ENCODE assay signal across 23 cellular contexts in genomic region chr6:13201336-13201735, GRCh38.
DNase-seq lines count a peak whose midpoint lies in the region; ATAC-seq and TF ChIP-seq lines count a peak whose summit lies in the region.
"Had no signal": no experiment of that assay in that cellular context is flagged by ENCODE, and none has a peak within 500 bp of the region (broad histone marks: within the 10 kb centered on the region; RNA-seq: fewer than 3 reads in every experiment).

No MANE protein-coding gene starts in this region.

- BruUV-seq in IMR-90 (replicated peaks; lab: Mats Ljungman, UMichigan), result no TSS peak

- H3K36me3 ChIP-seq in IMR-90 (ENCODE audit: control insufficient read depth, insufficient read depth, low read length) (no peaks in the 10 kb centered on the region), neutrophil (no peaks in the 10 kb centered on the region), SK-N-SH (replicated peaks in 1 of 2; ENCODE audit: control insufficient read depth in 1 of 2, insufficient read depth in 2 of 2, low read length in 1 of 2) (no peaks in the 10 kb centered on the region)
- H3K36me3 ChIP-seq: BE2C, BLaER1 had no signal

- H4K20me1 ChIP-seq in IMR-90 (ENCODE audit: insufficient read depth, low read length) (no peaks in the 10 kb centered on the region), SK-N-SH (ENCODE audit: insufficient read depth) (no peaks in the 10 kb centered on the region)
- H4K20me1 ChIP-seq: BLaER1 had no signal

- no peak overlapping the region for H3K27ac Mint-ChIP-seq in immature natural killer cell
- H3K27ac Mint-ChIP-seq: CD14-positive monocyte; CD4-positive, alpha-beta memory T cell; CD4-positive, CD25-positive, alpha-beta regulatory T cell; CD8-positive, alpha-beta memory T cell had no signal

- no peak overlapping the region for H3K18ac ChIP-seq in IMR-90 (ENCODE audit: low read depth, low read length)

- CTCF ChIA-PET in IMR-90 (lab: Yijun Ruan, JAX) (no interaction called here), SK-N-SH (lab: Yijun Ruan, JAX) (no interaction called here)

- no peak for ATAC-seq in IMR-90 (ENCODE audit: low read depth)
- ATAC-seq: GM12878 had no signal

- no peak for TF ChIP-seq CTCF in IMR-90 (conservative IDR thresholded peaks at IDR 0.05; ENCODE audit: low read depth, low read length)
- no peak for TF ChIP-seq CTCF in neutrophil (IDR thresholded peaks at IDR 0.05)
- no peak for TF ChIP-seq CTCF in SK-N-SH (IDR thresholded peaks at IDR 0.05)

- no peaks in the 10 kb centered on the region for H3K36me3 Mint-ChIP-seq in immature natural killer cell
- H3K36me3 Mint-ChIP-seq: CD4-positive, alpha-beta memory T cell; CD4-positive, CD25-positive, alpha-beta regulatory T cell; CD8-positive, alpha-beta memory T cell had no signal

- intact Hi-C loops in IMR-90 (cut with micrococcal nuclease), result no loop called here

- no peak overlapping the region for H2AK5ac ChIP-seq in IMR-90 (ENCODE audit: low read depth, low read length)

- POLR2A ChIA-PET in IMR-90 (lab: Charles Lee; ENCODE audit: unreplicated experiment) (no interaction called here), SK-N-SH (lab: Yijun Ruan, JAX) (no interaction called here)

- H3K9me3 ChIP-seq in IMR-90 (ENCODE audit: control insufficient read depth, insufficient read depth, low read length) (no peaks in the 10 kb centered on the region), neutrophil (no peaks in the 10 kb centered on the region), SK-N-SH (no peaks in the 10 kb centered on the region)
- H3K9me3 ChIP-seq: BE2C, BLaER1 had no signal

- H2BK15ac ChIP-seq in IMR-90 (ENCODE audit: low read depth, low read length), result no peak overlapping the region

- H4K5ac ChIP-seq in IMR-90 (ENCODE audit: low read depth, low read length), result no peak overlapping the region

- H3K4me2 ChIP-seq in IMR-90 (ENCODE audit: low read depth, low read length) (no peak overlapping the region), SK-N-SH (no peak overlapping the region)
- H3K4me2 ChIP-seq: BLaER1 had no signal

- H3K27me3 ChIP-seq in IMR-90 (ENCODE audit: control insufficient read depth, insufficient read depth, low read length), result no peaks in the 10 kb centered on the region; the same call in 1 of the 2 replicates
- H3K27me3 ChIP-seq in neutrophil, result no peaks in the 10 kb centered on the region
- no peaks in the 10 kb centered on the region for H3K27me3 ChIP-seq in SK-N-SH (ENCODE audit: insufficient read depth)
- H3K27me3 ChIP-seq: BE2C, BLaER1 had no signal

- H3K79me2 ChIP-seq in SK-N-SH (ENCODE audit: insufficient read depth), result no peaks in the 10 kb centered on the region

- no peak overlapping the region for H4K91ac ChIP-seq in IMR-90 (ENCODE audit: insufficient read depth, low read depth, low read length)

- no peaks in the 10 kb centered on the region for H3K9me3 Mint-ChIP-seq in immature natural killer cell
- H3K9me3 Mint-ChIP-seq: CD4-positive, CD25-positive, alpha-beta regulatory T cell; CD8-positive, alpha-beta memory T cell had no signal

- no peak for TF ChIP-seq RAD21 in IMR-90 (IDR thresholded peaks at IDR 0.05; ENCODE audit: low read length)
- TF ChIP-seq RAD21 in SK-N-SH (IDR thresholded peaks at IDR 0.05; ENCODE audit: low read length), result no peak

- H3F3A ChIP-seq in SK-N-SH (replicated peaks; ENCODE audit: insufficient read depth), result no peaks in the 10 kb centered on the region

- no peaks in the 10 kb centered on the region for H3K9me1 ChIP-seq in IMR-90 (ENCODE audit: insufficient read depth, low read length)

- WGBS in IMR-90 (ENCODE audit: extremely low coverage in 2 of 2, insufficient read length in 1 of 2), 2 experiments, result 71% methylated on average over 5 of the region's 6 CpGs; no CpG with 5 or more reads in 1 of the 2 experiments
- 75% methylated on average over 6 of the region's 6 CpGs for WGBS in SK-N-SH (ENCODE audit: low lambda C conversion rate)

- H2BK20ac ChIP-seq in IMR-90 (ENCODE audit: low read depth, low read length), result no peak overlapping the region

- TF ChIP-seq POLR2A in IMR-90 (IDR thresholded peaks at IDR 0.05; ENCODE audit: low read depth, low read length), result no peak

- in situ Hi-C loops in IMR-90 (cut with MboI; ENCODE audit: low sequenced_read_pairs), result no loop called here

- no peak overlapping the region for H3K4me3 Mint-ChIP-seq in immature natural killer cell
- H3K4me3 Mint-ChIP-seq: CD14-positive monocyte; CD4-positive, alpha-beta memory T cell; CD4-positive, CD25-positive, alpha-beta regulatory T cell; CD8-positive, alpha-beta memory T cell had no signal

- no peak overlapping the region for H4K8ac ChIP-seq in IMR-90 (ENCODE audit: low read depth in 2 of 2, low read length in 2 of 2)

- H3K79me1 ChIP-seq in IMR-90 (ENCODE audit: low read depth in 1 of 2, low read length in 2 of 2), result no peaks in the 10 kb centered on the region

- no peak overlapping the region for H3K14ac ChIP-seq in IMR-90 (replicated peaks; ENCODE audit: low read depth, low read length)

- no peak overlapping the region for H3K4ac ChIP-seq in IMR-90 (ENCODE audit: low read depth, low read length)

- H3K4me3 ChIP-seq in IMR-90 (ENCODE audit: insufficient read depth, low read depth, low read length) (no peak overlapping the region), neutrophil (ENCODE audit: low read depth in 1 of 2, low read length in 1 of 2) (no peak overlapping the region), SK-N-SH (ENCODE audit: low read depth in 2 of 2, low read length in 1 of 2) (no peak overlapping the region)
- H3K4me3 ChIP-seq: BLaER1, GM12878 had no signal

- H2BK5ac ChIP-seq in IMR-90 (ENCODE audit: low read depth, low read length, poor library complexity, severe bottlenecking), result no peak overlapping the region

- H3K27ac ChIP-seq in IMR-90 (ENCODE audit: insufficient read depth, low read length) (no peak overlapping the region), neutrophil (peak overlapping the region; percentile 91), SK-N-SH (ENCODE audit: low read depth in 2 of 2, low read length in 1 of 2) (no peak overlapping the region)
- H3K27ac ChIP-seq: BLaER1 had no signal

- H2AK9ac ChIP-seq in IMR-90 (replicated peaks; ENCODE audit: low read depth, low read length, poor library complexity), result peak overlapping the region; percentile 55

- H3K4me1 ChIP-seq in IMR-90 (ENCODE audit: control insufficient read depth, insufficient read depth, low read length), result no peaks in the 10 kb centered on the region
- H3K4me1 ChIP-seq in neutrophil (ENCODE audit: control insufficient read depth in 1 of 2, insufficient read depth in 1 of 2, low read depth in 1 of 2, low read length in 1 of 2), result peaks cover 35 to 38% of the 10 kb centered on the region in 2 experiments
- peaks cover 0 to 6% of the 10 kb centered on the region in 2 experiments; a peak in 1 of 4 replicates for H3K4me1 ChIP-seq in SK-N-SH (ENCODE audit: control insufficient read depth in 1 of 2, insufficient read depth in 2 of 2, low read depth in 1 of 2, low read length in 1 of 2)
- H3K4me1 ChIP-seq: BE2C, BLaER1 had no signal

- no peaks in the 10 kb centered on the region for H3K4me1 Mint-ChIP-seq in immature natural killer cell
- H3K4me1 Mint-ChIP-seq: CD14-positive monocyte; CD4-positive, alpha-beta memory T cell; CD4-positive, CD25-positive, alpha-beta regulatory T cell; CD8-positive, alpha-beta memory T cell had no signal

- TF ChIP-seq EP300 in SK-N-SH (IDR thresholded peaks at IDR 0.05; ENCODE audit: borderline replicate concordance in 1 of 2, low read depth in 1 of 2, low read length in 1 of 2), result no peak

- H3K56ac ChIP-seq in IMR-90 (ENCODE audit: extremely low read depth, insufficient read depth, low read length), result no peak overlapping the region

- H3K9me2 ChIP-seq in SK-N-SH, result no peaks in the 10 kb centered on the region

- H2AFZ ChIP-seq in IMR-90 (replicated peaks; ENCODE audit: low read length, poor library complexity) (no peak overlapping the region), SK-N-SH (ENCODE audit: low read depth) (no peak overlapping the region)

- H2BK120ac ChIP-seq in IMR-90 (ENCODE audit: low read depth, low read length), result no peak overlapping the region

- H3K23ac ChIP-seq in IMR-90 (ENCODE audit: low read depth, low read length), result no peak overlapping the region

- no peak overlapping the region for H3K9ac ChIP-seq in IMR-90 (ENCODE audit: low read depth, low read length)
- H3K9ac ChIP-seq in SK-N-SH, result no peak overlapping the region
- H3K9ac ChIP-seq: BLaER1 had no signal

- peaks cover 0 to 4% (median 3%) of the 10 kb centered on the region in 3 donors for H3K27me3 Mint-ChIP-seq in immature natural killer cell (ENCODE audit: low read depth in 3 of 3)
- H3K27me3 Mint-ChIP-seq: CD4-positive, CD25-positive, alpha-beta regulatory T cell had no signal

- DNase-seq in IMR-90, result no peak
- DNase-seq in SK-N-SH, result no peak
- no peak for DNase-seq in NCI-H2081 (lab: John Stamatoyannopoulos, UW)
- DNase-seq in immature natural killer cell, result no peak
- DNase-seq: 8988T; ACHN; BE2C; C1 segment of cervical spinal cord; CD4-positive, alpha-beta memory T cell; CD4-positive, CD25-positive, alpha-beta regulatory T cell; CD8-positive, alpha-beta memory T cell; COR-L47; DMS 273 treated with DMSO at 0.1 percent for 48 hours; DMS153; DMS53; DMS79; DND-41; EL; GDM1 had no signal

- dilution Hi-C loops in IMR-90 (cut with HindIII; ENCODE audit: low sequenced_read_pairs, unreplicated experiment), result no loop called here

TF ChIP-seq in IMR-90, 13 proteins besides CTCF, POLR2A, EP300 and RAD21 (continues in another document):
- no peak for TF ChIP-seq ELK1 (IDR thresholded peaks at IDR 0.05; ENCODE audit: borderline replicate concordance, low read depth, low read length)
- TF ChIP-seq FOS (IDR thresholded peaks at IDR 0.05; ENCODE audit: low read depth, low read length), result no peak

TF ChIP-seq in SK-N-SH, 30 proteins besides CTCF, POLR2A, EP300 and RAD21:
- no peak for TF ChIP-seq FOXM1 (IDR thresholded peaks at IDR 0.05; ENCODE audit: low read depth)
